In the genomic region with DNA sequence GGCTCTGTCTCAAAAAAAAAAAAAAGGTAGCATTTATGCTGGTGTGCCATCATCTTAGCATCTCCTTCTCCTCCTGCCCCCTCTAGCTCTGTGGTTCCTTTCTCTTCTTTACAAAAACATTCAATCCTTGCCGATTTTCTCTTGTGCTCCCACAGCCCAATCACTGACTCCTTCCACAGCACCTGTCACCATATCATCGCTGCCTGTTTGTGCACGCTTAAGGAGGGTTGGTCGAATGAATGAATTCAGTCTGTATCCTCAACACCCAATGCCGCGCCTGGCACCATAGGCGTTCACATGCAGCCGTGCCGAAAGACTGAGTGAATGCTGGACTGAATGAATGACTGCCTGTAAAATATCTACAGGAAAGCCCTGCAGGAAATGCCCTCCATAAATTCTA, we compare ENCODE assay signal across 1 cellular context.
TF ChIP-seq lines count a peak whose summit lies in the region.

No MANE protein-coding gene starts in this region.

TF ChIP-seq in GM12878, 131 proteins besides CTCF, POLR2A, EP300 and RAD21:
- TF ChIP-seq ZBTB33 (IDR thresholded peaks at IDR 0.05) (no peak), ZNF24 (IDR thresholded peaks at IDR 0.05) (peak; percentile 81), CHD1 (IDR thresholded peaks at IDR 0.05; ENCODE audit: low read depth, low read length) (no peak)
